Comparison of ENCODE assay signal across 18 cellular contexts in the genomic region with DNA sequence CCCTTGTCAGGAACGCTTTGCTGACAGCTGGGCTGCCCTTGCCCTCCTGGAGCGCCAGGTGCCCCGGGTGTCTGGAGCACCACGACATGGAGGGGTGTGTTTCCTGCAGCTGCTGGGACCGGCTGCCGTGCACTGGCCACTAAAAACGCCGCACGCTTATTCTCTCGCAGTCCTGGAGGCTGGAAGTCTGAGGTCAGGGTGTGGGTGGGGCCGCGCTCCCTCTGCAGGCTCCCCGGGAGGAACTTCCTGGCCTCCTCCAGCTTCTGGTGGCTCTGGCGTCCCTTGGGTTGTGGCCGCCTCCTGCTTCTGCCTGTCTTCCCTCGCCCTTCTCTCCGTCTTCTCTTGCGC. TPM values are rescaled to one million over a fixed set of nuclear protein-coding genes. Genes with fewer than 3 reads are reported as not detected.
DNase-seq lines count a peak whose midpoint lies in the region; ATAC-seq and TF ChIP-seq lines count a peak whose summit lies in the region.
"Had no signal": no experiment of that assay in that cellular context is flagged by ENCODE, and none has a peak within 500 bp of the region (broad histone marks: within the 10 kb centered on the region; RNA-seq: fewer than 3 reads in every experiment).

No MANE protein-coding gene starts in this region.

- no TSS peak for BruUV-seq in IMR-90 (replicated peaks; lab: Mats Ljungman, UMichigan)

- H2AK5ac ChIP-seq in IMR-90 (ENCODE audit: low read depth, low read length): 0 out of 2 replicates have a peak overlapping the region, but pooled peaks have one; percentile 33

- H3K4me2 ChIP-seq in BLaER1 treated with 17β-estradiol and CSF1 and Interleukin-3, amounts not matched to agents 10 nM and 100 nM: peak overlapping the region; percentile 71 to 99 (median 92)
- no peak overlapping the region for H3K4me2 ChIP-seq in IMR-90 (ENCODE audit: low read depth, low read length)

- H3K18ac ChIP-seq in IMR-90 (ENCODE audit: low read depth, low read length): no peak overlapping the region

- H3K4me1 ChIP-seq in BLaER1 treated with 17β-estradiol and CSF1 and Interleukin-3, amounts not matched to agents 10 nM and 100 nM: peaks cover 72 to 98% (median 97%) of the 10 kb centered on the region in 10 experiments
- H3K4me1 ChIP-seq in IMR-90 (ENCODE audit: control insufficient read depth, insufficient read depth, low read length) (peaks cover 23% of the 10 kb centered on the region), ascending aorta (no peaks in the 10 kb centered on the region), heart right ventricle (no peaks in the 10 kb centered on the region)
- H3K4me1 ChIP-seq: Caco-2, prostate gland had no signal

- dilution Hi-C loops in IMR-90 (cut with HindIII; ENCODE audit: low sequenced_read_pairs, unreplicated experiment): no loop called here

- POLR2A ChIA-PET in IMR-90 (lab: Charles Lee; ENCODE audit: unreplicated experiment): interaction anchor here (0.5 kb wide), 1 partner anchor 29 kb away, joined by 3 read pairs; no protein-coding TSS in a partner anchor

- no peak overlapping the region for H3K23ac ChIP-seq in IMR-90 (ENCODE audit: low read depth, low read length)

- H3K9me3 ChIP-seq in BLaER1 treated with 17β-estradiol and CSF1 and Interleukin-3, amounts not matched to agents 10 nM and 100 nM (replicated peaks in 1 of 11): no peaks in the 10 kb centered on the region
- H3K9me3 ChIP-seq in IMR-90 (ENCODE audit: control insufficient read depth, insufficient read depth, low read length) (no peaks in the 10 kb centered on the region), ascending aorta (no peaks in the 10 kb centered on the region), heart right ventricle (no peaks in the 10 kb centered on the region)
- H3K9me3 ChIP-seq: Caco-2, prostate gland had no signal

- no peak overlapping the region for H4K8ac ChIP-seq in IMR-90 (ENCODE audit: low read depth in 2 of 2, low read length in 2 of 2)

- peaks cover 6% of the 10 kb centered on the region; the same call in 1 of the 2 replicates for H3K9me1 ChIP-seq in IMR-90 (ENCODE audit: insufficient read depth, low read length)

- H2BK20ac ChIP-seq in IMR-90 (ENCODE audit: low read depth, low read length): no peak overlapping the region

- TF ChIP-seq POLR2A in IMR-90 (IDR thresholded peaks at IDR 0.05; ENCODE audit: low read depth, low read length): no peak

- H3K9ac ChIP-seq in BLaER1 treated with 17β-estradiol and CSF1 and Interleukin-3, amounts not matched to agents 10 nM and 100 nM: peak overlapping the region in 5 of 11 experiments; percentile 56 to 76 (median 72); a peak in 7 of 22 replicates
- H3K9ac ChIP-seq in IMR-90 (ENCODE audit: low read depth, low read length): no peak overlapping the region

- peak overlapping the region in 5 of 11 experiments; percentile 58 to 79 (median 76); a peak in 8 of 22 replicates for H3K27ac ChIP-seq in BLaER1 treated with 17β-estradiol and CSF1 and Interleukin-3, amounts not matched to agents 10 nM and 100 nM
- H3K27ac ChIP-seq in IMR-90 (ENCODE audit: insufficient read depth, low read length): no peak overlapping the region
- H3K27ac ChIP-seq in ascending aorta: no peak overlapping the region
- H3K27ac ChIP-seq in heart right ventricle: no peak overlapping the region
- H3K27ac ChIP-seq: prostate gland, SK-N-MC had no signal

- peak overlapping the region; percentile 64; the same call in 1 of the 2 replicates for H2BK120ac ChIP-seq in IMR-90 (ENCODE audit: low read depth, low read length)

- WGBS in IMR-90 (ENCODE audit: extremely low coverage in 2 of 2, insufficient read length in 1 of 2), 2 experiments: 75% methylated on average over 4 of the region's 18 CpGs; no CpG with 5 or more reads in 1 of the 2 experiments
- 43% methylated on average over 18 of the region's 18 CpGs for WGBS in heart right ventricle, 2 donors

- intact Hi-C loops in IMR-90 (cut with micrococcal nuclease) (no loop called here), ascending aorta (cut with DNase I) (no loop called here), heart right ventricle (cut with DNase I) (loop anchor here in 1 of 10 donors (10.0 kb wide), 1 partner anchor 167 kb away; no protein-coding TSS in a partner anchor)

- H3K79me1 ChIP-seq in IMR-90 (ENCODE audit: low read depth in 1 of 2, low read length in 2 of 2): peaks cover 0 to 3% of the 10 kb centered on the region in 2 experiments; a peak in 1 of 4 replicates

- TF ChIP-seq CTCF in IMR-90 (conservative IDR thresholded peaks at IDR 0.05; ENCODE audit: low read depth, low read length) (no peak), ascending aorta (IDR thresholded peaks at IDR 0.05) (no peak), heart right ventricle (IDR thresholded peaks at IDR 0.05) (no peak), omental fat pad (IDR thresholded peaks at IDR 0.05) (no peak)

- TF ChIP-seq RAD21 in IMR-90 (IDR thresholded peaks at IDR 0.05; ENCODE audit: low read length): no peak

- ATAC-seq in IMR-90 (ENCODE audit: low read depth) (no peak), HG02885 (IDR thresholded peaks at IDR 0.05; ENCODE audit: poor library complexity, unreplicated experiment) (no peak), heart right ventricle (no peak), omental fat pad (ENCODE audit: low FRiP score) (no peak)
- ATAC-seq: stimulated activated naive CD8-positive, alpha-beta T cell treated with anti-CD3 and anti-CD28 coated beads, Interleukin-15, amount 100 ng/mL, for 72 hours had no signal

- CTCF ChIA-PET in IMR-90 (lab: Yijun Ruan, JAX): no interaction called here

- peak overlapping the region; percentile 72 for H2AFZ ChIP-seq in IMR-90 (replicated peaks; ENCODE audit: low read length, poor library complexity)

- no peak overlapping the region for H4K5ac ChIP-seq in IMR-90 (ENCODE audit: low read depth, low read length)

- no peak overlapping the region for H2AK9ac ChIP-seq in IMR-90 (replicated peaks; ENCODE audit: low read depth, low read length, poor library complexity)

- DNase-seq in IMR-90 (no peak), UCSD-AML1 (lab: John Stamatoyannopoulos, UW; ENCODE audit: unreplicated experiment) (peak; percentile 58), lung microvascular endothelial cell (ENCODE audit: low read depth in 2 of 2) (peak; percentile 11 to 54), ascending aorta (ENCODE audit: low spot score in 2 of 2) (no peak), heart right ventricle (no peak), omental fat pad (ENCODE audit: low spot score) (no peak)
- DNase-seq: activated effector memory CD4-positive, alpha-beta T cell treated with anti-CD3 and anti-CD28 coated beads, Interleukin-2, amount 50 U/mL, for 16 hours; Caco-2; cortex of kidney; HFFc6; KG1; NCI-H1694 treated with DMSO at 0.1 percent for 48 hours; NCI-H446 treated with DMSO at 0.1 percent for 48 hours; stimulated activated naive CD8-positive, alpha-beta T cell treated with anti-CD3 and anti-CD28 coated beads, Interleukin-15, amount 100 ng/mL, for 72 hours had no signal

- no peak overlapping the region; the same call in 1 of the 2 replicates for H3K14ac ChIP-seq in IMR-90 (replicated peaks; ENCODE audit: low read depth, low read length)

- peaks cover 23 to 68% (median 32%) of the 10 kb centered on the region in 11 experiments for H3K27me3 ChIP-seq in BLaER1 treated with 17β-estradiol and CSF1 and Interleukin-3, amounts not matched to agents 10 nM and 100 nM
- H3K27me3 ChIP-seq in IMR-90 (ENCODE audit: control insufficient read depth, insufficient read depth, low read length) (peaks cover 19% of the 10 kb centered on the region; the same call in 1 of the 2 replicates), ascending aorta (peaks cover 8% of the 10 kb centered on the region), heart right ventricle (peaks cover 14 to 93% (median 82%) of the 10 kb centered on the region in 7 donors)

- in situ Hi-C loops in IMR-90 (cut with MboI; ENCODE audit: low sequenced_read_pairs): loop anchor here (25.0 kb wide), 1 partner anchor 614 kb away; a partner anchor contains a TSS

- no peak overlapping the region for H2BK15ac ChIP-seq in IMR-90 (ENCODE audit: low read depth, low read length)

- no peak overlapping the region for H4K91ac ChIP-seq in IMR-90 (ENCODE audit: insufficient read depth, low read depth, low read length)

- no peak overlapping the region; a peak in 2 of 20 replicates for H3K4me3 ChIP-seq in BLaER1 treated with 17β-estradiol and CSF1 and Interleukin-3, amounts not matched to agents 10 nM and 100 nM
- H3K4me3 ChIP-seq in IMR-90 (ENCODE audit: insufficient read depth, low read depth, low read length) (no peak overlapping the region), ascending aorta (no peak overlapping the region), heart right ventricle (no peak overlapping the region)
- H3K4me3 ChIP-seq: prostate gland, SK-N-MC had no signal

- no peak overlapping the region for H2BK5ac ChIP-seq in IMR-90 (ENCODE audit: low read depth, low read length, poor library complexity, severe bottlenecking)

- H3K4ac ChIP-seq in IMR-90 (ENCODE audit: low read depth, low read length): peak overlapping the region; percentile 30; the same call in 1 of the 2 replicates

- H4K20me1 ChIP-seq in BLaER1 treated with 17β-estradiol and CSF1 and Interleukin-3, amounts not matched to agents 10 nM and 100 nM: peaks cover 0 to 65% (median 11%) of the 10 kb centered on the region in 11 experiments; a peak in 11 of 22 replicates
- H4K20me1 ChIP-seq in IMR-90 (ENCODE audit: insufficient read depth, low read length): no peaks in the 10 kb centered on the region

- H3K36me3 ChIP-seq in BLaER1 treated with 17β-estradiol and CSF1 and Interleukin-3, amounts not matched to agents 10 nM and 100 nM: no peaks in the 10 kb centered on the region
- H3K36me3 ChIP-seq in IMR-90 (ENCODE audit: control insufficient read depth, insufficient read depth, low read length): no peaks in the 10 kb centered on the region
- no peaks in the 10 kb centered on the region for H3K36me3 ChIP-seq in ascending aorta
- no peaks in the 10 kb centered on the region for H3K36me3 ChIP-seq in heart right ventricle
- H3K36me3 ChIP-seq: prostate gland had no signal

- no peak overlapping the region for H3K56ac ChIP-seq in IMR-90 (ENCODE audit: extremely low read depth, insufficient read depth, low read length)

RNA-seq across cellular contexts. Expression of a gene that starts 28.0 kb away (rescaled TPM):
- total RNA-seq in IMR-90 (2012; rRNA removed): 0.18 and 0.28 TPM in 2 replicates
- polyA plus RNA-seq in IMR-90 (2012; rRNA removed): 1.9 and 2.4 TPM in 2 replicates
- polyA plus RNA-seq in IMR-90 (2012; cell fraction: cytosol; rRNA removed): 1.4 and 2.4 TPM in 2 replicates
- 7.8 and 21.5 TPM in 2 replicates for polyA plus RNA-seq in IMR-90 (2012; cell fraction: nucleus; rRNA removed; ENCODE audit: low replicate concordance)
- under 0.01 TPM in 2 replicates for total RNA-seq in lung microvascular endothelial cell
- not detected for total RNA-seq in ascending aorta
- total RNA-seq in heart right ventricle: under 1 TPM in 8 of 10 donors, not detected in 2; 0.06 to 0.51 (median 0.09) TPM
- polyA plus RNA-seq in heart right ventricle: under 1 TPM; 0.12 to 0.22 TPM
- total RNA-seq in omental fat pad: 1 to 10 TPM in 1 of 4 donors, under 1 TPM in 3; 0.16 to 1.7 (median 0.44) TPM

RNA-seq across cellular contexts. Expression of a gene that starts 35.7 kb away (rescaled TPM):
- total RNA-seq in IMR-90 (2012; rRNA removed): 18.9 and 19.7 TPM in 2 replicates
- 16.9 and 19.4 TPM in 2 replicates for polyA plus RNA-seq in IMR-90 (2012; rRNA removed)
- 16.4 and 25.8 TPM in 2 replicates for polyA plus RNA-seq in IMR-90 (2012; cell fraction: cytosol; rRNA removed)
- polyA plus RNA-seq in IMR-90 (2012; cell fraction: nucleus; rRNA removed; ENCODE audit: low replicate concordance): 21.3 and 37.5 TPM in 2 replicates
- total RNA-seq in lung microvascular endothelial cell: 24.6 and 26.0 TPM in 2 replicates
- 26.1 TPM for total RNA-seq in ascending aorta
- 10 to 100 TPM; 14.6 to 26.0 (median 18.6) TPM for total RNA-seq in heart right ventricle
- polyA plus RNA-seq in heart right ventricle: 10 to 100 TPM; 13.7 to 19.1 TPM
- total RNA-seq in omental fat pad: 10 to 100 TPM; 20.8 to 33.3 (median 23.9) TPM

RNA-seq across cellular contexts. Expression of a gene that starts 56.4 kb away (rescaled TPM):
- 47.1 and 51.7 TPM in 2 replicates for total RNA-seq in IMR-90 (2012; rRNA removed)
- polyA plus RNA-seq in IMR-90 (2012; rRNA removed): 232 and 240 TPM in 2 replicates
- polyA plus RNA-seq in IMR-90 (2012; cell fraction: cytosol; rRNA removed): 56.5 and 249 TPM in 2 replicates
- 139 and 335 TPM in 2 replicates for polyA plus RNA-seq in IMR-90 (2012; cell fraction: nucleus; rRNA removed; ENCODE audit: low replicate concordance)
- 32.7 and 48.6 TPM in 2 replicates for total RNA-seq in lung microvascular endothelial cell
- total RNA-seq in ascending aorta: 61.3 TPM
- total RNA-seq in heart right ventricle: 100 to 1,000 TPM in 1 of 10 donors, 10 to 100 TPM in 9; 70.1 to 107 (median 84.1) TPM
- 10 to 100 TPM; 55.5 to 77.0 TPM for polyA plus RNA-seq in heart right ventricle
- total RNA-seq in omental fat pad: 10 to 100 TPM; 59.4 to 91.7 (median 72.7) TPM

RNA-seq across cellular contexts. Expression of a gene that starts 56.7 kb away (rescaled TPM):
- total RNA-seq in IMR-90 (2012; rRNA removed) (3.0 and 3.6 TPM in 2 replicates), lung microvascular endothelial cell (3.3 and 4.8 TPM in 2 replicates), ascending aorta (18.4 TPM), heart right ventricle (1 to 10 TPM; 3.5 to 7.6 (median 5.7) TPM), omental fat pad (1 to 10 TPM; 4.0 to 9.1 (median 6.4) TPM)
- polyA plus RNA-seq in IMR-90 (2012; rRNA removed) (3.5 and 4.2 TPM in 2 replicates), heart right ventricle (1 to 10 TPM; 1.2 to 3.0 TPM)
- polyA plus RNA-seq in IMR-90 (2012; cell fraction: cytosol; rRNA removed): 2.4 and 3.1 TPM in 2 replicates
- polyA plus RNA-seq in IMR-90 (2012; cell fraction: nucleus; rRNA removed; ENCODE audit: low replicate concordance): 12.6 and 13.7 TPM in 2 replicates

Comparison
In these comparisons a context has a peak if more than half of its experiments do, and no peak if none do; other contexts are left out.
1. DNase-seq: peak in UCSD-AML1 (single experiment) and lung microvascular endothelial cell (2 of 2); none in IMR-90 (single experiment), ascending aorta (0 of 2), heart right ventricle (0 of 2) and omental fat pad (single experiment).